8 cellular contexts compared by ENCODE assay signal in the genomic region with DNA sequence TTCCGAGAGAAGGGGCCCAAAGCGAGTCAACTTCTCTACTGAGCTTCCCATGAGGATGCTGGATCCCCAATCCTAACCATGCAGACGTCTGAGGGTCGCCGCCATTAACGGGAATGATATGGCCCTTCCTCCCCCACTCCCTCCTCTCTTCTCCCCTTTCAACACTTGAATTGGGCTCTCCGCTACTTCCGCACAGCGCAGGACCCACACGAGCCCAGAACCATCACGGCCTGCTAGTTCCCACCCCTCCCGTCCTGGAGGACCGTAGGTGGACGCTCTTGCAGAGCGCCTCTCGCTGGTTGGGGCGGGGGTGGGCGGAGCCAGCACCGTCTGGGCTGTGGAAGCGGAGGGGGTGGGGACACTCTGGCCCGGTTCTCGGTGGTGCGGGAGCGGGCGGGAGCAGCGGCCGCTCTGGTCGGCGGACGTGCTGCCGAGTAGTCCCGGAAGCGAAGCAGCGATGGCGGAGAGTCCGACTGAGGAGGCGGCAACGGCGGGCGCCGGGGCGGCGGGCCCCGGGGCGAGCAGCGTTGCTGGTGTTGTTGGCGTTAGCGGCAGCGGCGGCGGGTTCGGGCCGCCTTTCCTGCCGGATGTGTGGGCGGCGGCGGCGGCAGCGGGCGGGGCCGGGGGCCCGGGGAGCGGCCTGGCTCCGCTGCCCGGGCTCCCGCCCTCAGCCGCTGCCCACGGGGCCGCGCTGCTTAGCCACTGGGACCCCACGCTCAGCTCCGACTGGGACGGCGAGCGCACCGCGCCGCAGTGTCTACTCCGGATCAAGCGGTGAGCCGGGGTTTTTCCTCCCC. TPM values are rescaled to one million over a fixed set of nuclear protein-coding genes. Genes with fewer than 3 reads are reported as not detected.
DNase-seq lines count a peak whose midpoint lies in the region; ATAC-seq and TF ChIP-seq lines count a peak whose summit lies in the region.

A gene (plus strand): TSS at position 361 of the 797 bp plus-strand sequence. CDS start 97 bp downstream, at position 458.

- no peaks in the 10 kb centered on the region for H3K9me3 Mint-ChIP-seq in WTC11

- H3K4me1 Mint-ChIP-seq in WTC11, result peaks cover 31% of the 10 kb centered on the region

- no peaks in the 10 kb centered on the region for H3K27me3 Mint-ChIP-seq in WTC11 (ENCODE audit: low read depth)

- peaks cover 31% of the 10 kb centered on the region for H3K36me3 Mint-ChIP-seq in WTC11

- TF ChIP-seq CTCF in WTC11 (IDR thresholded peaks at IDR 0.05) (no peak), cardiac fibroblast (IDR thresholded peaks at IDR 0.05; ENCODE audit: low read depth, low read length) (no peak)

- POLR2A ChIA-PET in WTC11 (lab: Charles Lee), result interaction anchor here (0.6 to 3.2 kb wide), 14 partner anchors 13 to 185 kb away, joined by 3 to 23 read pairs (median 5); a partner anchor contains a TSS

- DNase-seq in AG08396 (ENCODE audit: low spot score) (peak; percentile 96), NCI-H2227 treated with DMSO at 0.1 percent for 48 hours (lab: John Stamatoyannopoulos, UW) (peak; percentile 92), WTC11 (ENCODE audit: low spot score) (peak; percentile 93), cardiac fibroblast (ENCODE audit: low read depth in 2 of 2) (peak; percentile 96 to 98), inferior parietal cortex (ENCODE audit: extremely low spot score) (peak; percentile 84)
- DNase-seq in stimulated activated CD4-positive, alpha-beta T cell treated with anti-CD3 and anti-CD28 coated beads, Interleukin-12 subunit alpha, Interleukin-12 subunit beta, amount 100 ng/mL, for 24 hours (ENCODE audit: low read depth in 2 of 2), result peak; percentile 84 to 85

- H3K27ac Mint-ChIP-seq in WTC11, result peak within 1 kb of the TSS; percentile 99

- ATAC-seq in GM18907 (IDR thresholded peaks at IDR 0.05; ENCODE audit: unreplicated experiment) (peak; percentile 79), HG03159 (IDR thresholded peaks at IDR 0.05; ENCODE audit: unreplicated experiment) (peak; percentile 71), WTC11 (peak; percentile 90)

- H3K4me3 Mint-ChIP-seq in WTC11, result peak within 1 kb of the TSS; percentile 100

- H3K4me3 ChIP-seq in cardiac fibroblast (replicated peaks in 1 of 2; ENCODE audit: low read depth in 2 of 2, low read length in 2 of 2), result peak within 1 kb of the TSS; percentile 65 to 79

- CTCF ChIA-PET in WTC11 (lab: Charles Lee), result interaction anchor here (0.6 to 1.8 kb wide), 11 partner anchors 15 to 526 kb away, joined by 3 to 10 read pairs (median 4); a partner anchor contains a TSS

TF ChIP-seq in WTC11, 78 proteins besides CTCF, POLR2A, EP300 and RAD21 (continues in another document):
- TF ChIP-seq, protein P1, sequence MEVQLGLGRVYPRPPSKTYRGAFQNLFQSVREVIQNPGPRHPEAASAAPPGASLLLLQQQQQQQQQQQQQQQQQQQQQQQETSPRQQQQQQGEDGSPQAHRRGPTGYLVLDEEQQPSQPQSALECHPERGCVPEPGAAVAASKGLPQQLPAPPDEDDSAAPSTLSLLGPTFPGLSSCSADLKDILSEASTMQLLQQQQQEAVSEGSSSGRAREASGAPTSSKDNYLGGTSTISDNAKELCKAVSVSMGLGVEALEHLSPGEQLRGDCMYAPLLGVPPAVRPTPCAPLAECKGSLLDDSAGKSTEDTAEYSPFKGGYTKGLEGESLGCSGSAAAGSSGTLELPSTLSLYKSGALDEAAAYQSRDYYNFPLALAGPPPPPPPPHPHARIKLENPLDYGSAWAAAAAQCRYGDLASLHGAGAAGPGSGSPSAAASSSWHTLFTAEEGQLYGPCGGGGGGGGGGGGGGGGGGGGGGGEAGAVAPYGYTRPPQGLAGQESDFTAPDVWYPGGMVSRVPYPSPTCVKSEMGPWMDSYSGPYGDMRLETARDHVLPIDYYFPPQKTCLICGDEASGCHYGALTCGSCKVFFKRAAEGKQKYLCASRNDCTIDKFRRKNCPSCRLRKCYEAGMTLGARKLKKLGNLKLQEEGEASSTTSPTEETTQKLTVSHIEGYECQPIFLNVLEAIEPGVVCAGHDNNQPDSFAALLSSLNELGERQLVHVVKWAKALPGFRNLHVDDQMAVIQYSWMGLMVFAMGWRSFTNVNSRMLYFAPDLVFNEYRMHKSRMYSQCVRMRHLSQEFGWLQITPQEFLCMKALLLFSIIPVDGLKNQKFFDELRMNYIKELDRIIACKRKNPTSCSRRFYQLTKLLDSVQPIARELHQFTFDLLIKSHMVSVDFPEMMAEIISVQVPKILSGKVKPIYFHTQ (CRISPR knock-in tag; IDR thresholded peaks at IDR 0.05), result no peak
- TF ChIP-seq ZNF121 (CRISPR knock-in tag; IDR thresholded peaks at IDR 0.05), result no peak
- no peak for TF ChIP-seq NFYB (CRISPR knock-in tag; conservative IDR thresholded peaks at IDR 0.05; ENCODE audit: low read depth)
- TF ChIP-seq, protein P2, sequence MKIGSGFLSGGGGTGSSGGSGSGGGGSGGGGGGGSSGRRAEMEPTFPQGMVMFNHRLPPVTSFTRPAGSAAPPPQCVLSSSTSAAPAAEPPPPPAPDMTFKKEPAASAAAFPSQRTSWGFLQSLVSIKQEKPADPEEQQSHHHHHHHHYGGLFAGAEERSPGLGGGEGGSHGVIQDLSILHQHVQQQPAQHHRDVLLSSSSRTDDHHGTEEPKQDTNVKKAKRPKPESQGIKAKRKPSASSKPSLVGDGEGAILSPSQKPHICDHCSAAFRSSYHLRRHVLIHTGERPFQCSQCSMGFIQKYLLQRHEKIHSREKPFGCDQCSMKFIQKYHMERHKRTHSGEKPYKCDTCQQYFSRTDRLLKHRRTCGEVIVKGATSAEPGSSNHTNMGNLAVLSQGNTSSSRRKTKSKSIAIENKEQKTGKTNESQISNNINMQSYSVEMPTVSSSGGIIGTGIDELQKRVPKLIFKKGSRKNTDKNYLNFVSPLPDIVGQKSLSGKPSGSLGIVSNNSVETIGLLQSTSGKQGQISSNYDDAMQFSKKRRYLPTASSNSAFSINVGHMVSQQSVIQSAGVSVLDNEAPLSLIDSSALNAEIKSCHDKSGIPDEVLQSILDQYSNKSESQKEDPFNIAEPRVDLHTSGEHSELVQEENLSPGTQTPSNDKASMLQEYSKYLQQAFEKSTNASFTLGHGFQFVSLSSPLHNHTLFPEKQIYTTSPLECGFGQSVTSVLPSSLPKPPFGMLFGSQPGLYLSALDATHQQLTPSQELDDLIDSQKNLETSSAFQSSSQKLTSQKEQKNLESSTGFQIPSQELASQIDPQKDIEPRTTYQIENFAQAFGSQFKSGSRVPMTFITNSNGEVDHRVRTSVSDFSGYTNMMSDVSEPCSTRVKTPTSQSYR (CRISPR knock-in tag; IDR thresholded peaks at IDR 0.05), result peak; percentile 75
- no peak for TF ChIP-seq FOXJ3 (CRISPR knock-in tag; IDR thresholded peaks at IDR 0.05; ENCODE audit: borderline replicate concordance)
- TF ChIP-seq, protein P3, sequence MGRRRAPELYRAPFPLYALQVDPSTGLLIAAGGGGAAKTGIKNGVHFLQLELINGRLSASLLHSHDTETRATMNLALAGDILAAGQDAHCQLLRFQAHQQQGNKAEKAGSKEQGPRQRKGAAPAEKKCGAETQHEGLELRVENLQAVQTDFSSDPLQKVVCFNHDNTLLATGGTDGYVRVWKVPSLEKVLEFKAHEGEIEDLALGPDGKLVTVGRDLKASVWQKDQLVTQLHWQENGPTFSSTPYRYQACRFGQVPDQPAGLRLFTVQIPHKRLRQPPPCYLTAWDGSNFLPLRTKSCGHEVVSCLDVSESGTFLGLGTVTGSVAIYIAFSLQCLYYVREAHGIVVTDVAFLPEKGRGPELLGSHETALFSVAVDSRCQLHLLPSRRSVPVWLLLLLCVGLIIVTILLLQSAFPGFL (CRISPR knock-in tag; IDR thresholded peaks at IDR 0.05; ENCODE audit: borderline replicate concordance), result no peak; the same call in 1 of the 2 replicates
- TF ChIP-seq RORB (CRISPR knock-in tag; IDR thresholded peaks at IDR 0.05), result no peak
- TF ChIP-seq, protein P4, sequence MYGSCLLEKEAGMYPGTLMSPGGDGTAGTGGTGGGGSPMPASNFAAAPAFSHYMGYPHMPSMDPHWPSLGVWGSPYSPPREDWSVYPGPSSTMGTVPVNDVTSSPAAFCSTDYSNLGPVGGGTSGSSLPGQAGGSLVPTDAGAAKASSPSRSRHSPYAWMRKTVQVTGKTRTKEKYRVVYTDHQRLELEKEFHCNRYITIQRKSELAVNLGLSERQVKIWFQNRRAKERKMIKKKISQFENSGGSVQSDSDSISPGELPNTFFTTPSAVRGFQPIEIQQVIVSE (CRISPR knock-in tag; IDR thresholded peaks at IDR 0.05; ENCODE audit: borderline replicate concordance), result no peak
- TF ChIP-seq, protein P5, sequence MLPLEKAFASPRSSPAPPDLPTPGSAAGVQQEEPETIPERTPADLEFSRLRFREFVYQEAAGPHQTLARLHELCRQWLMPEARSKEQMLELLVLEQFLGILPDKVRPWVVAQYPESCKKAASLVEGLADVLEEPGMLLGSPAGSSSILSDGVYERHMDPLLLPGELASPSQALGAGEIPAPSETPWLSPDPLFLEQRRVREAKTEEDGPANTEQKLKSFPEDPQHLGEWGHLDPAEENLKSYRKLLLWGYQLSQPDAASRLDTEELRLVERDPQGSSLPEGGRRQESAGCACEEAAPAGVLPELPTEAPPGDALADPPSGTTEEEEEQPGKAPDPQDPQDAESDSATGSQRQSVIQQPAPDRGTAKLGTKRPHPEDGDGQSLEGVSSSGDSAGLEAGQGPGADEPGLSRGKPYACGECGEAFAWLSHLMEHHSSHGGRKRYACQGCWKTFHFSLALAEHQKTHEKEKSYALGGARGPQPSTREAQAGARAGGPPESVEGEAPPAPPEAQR (CRISPR knock-in tag; IDR thresholded peaks at IDR 0.05), result no peak
- peak; percentile 89 for TF ChIP-seq ETV6 (CRISPR knock-in tag; IDR thresholded peaks at IDR 0.05)
- 0 out of 2 replicates have a peak, but pooled peaks have one; percentile 61 for TF ChIP-seq CREM (CRISPR knock-in tag; IDR thresholded peaks at IDR 0.05)
- peak; percentile 66; the same call in 1 of the 2 replicates for TF ChIP-seq FOXP1 (CRISPR knock-in tag; IDR thresholded peaks at IDR 0.05; ENCODE audit: borderline replicate concordance)
- TF ChIP-seq ELF4 (CRISPR knock-in tag; IDR thresholded peaks at IDR 0.05; ENCODE audit: low read depth), result no peak
- TF ChIP-seq TEAD4 (CRISPR knock-in tag; IDR thresholded peaks at IDR 0.05), result no peak
- TF ChIP-seq ZNF416 (CRISPR knock-in tag; IDR thresholded peaks at IDR 0.05), result 0 out of 2 replicates have a peak, but pooled peaks have one; percentile 77
- TF ChIP-seq, protein P6, sequence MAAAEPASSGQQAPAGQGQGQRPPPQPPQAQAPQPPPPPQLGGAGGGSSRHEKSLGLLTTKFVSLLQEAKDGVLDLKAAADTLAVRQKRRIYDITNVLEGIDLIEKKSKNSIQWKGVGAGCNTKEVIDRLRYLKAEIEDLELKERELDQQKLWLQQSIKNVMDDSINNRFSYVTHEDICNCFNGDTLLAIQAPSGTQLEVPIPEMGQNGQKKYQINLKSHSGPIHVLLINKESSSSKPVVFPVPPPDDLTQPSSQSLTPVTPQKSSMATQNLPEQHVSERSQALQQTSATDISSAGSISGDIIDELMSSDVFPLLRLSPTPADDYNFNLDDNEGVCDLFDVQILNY (CRISPR knock-in tag; IDR thresholded peaks at IDR 0.05), result peak; percentile 84; the same call in 1 of the 2 replicates
- peak; percentile 46; the same call in 1 of the 2 replicates for TF ChIP-seq TP53 (CRISPR knock-in tag; IDR thresholded peaks at IDR 0.05)
- TF ChIP-seq NR1H2 (CRISPR knock-in tag; IDR thresholded peaks at IDR 0.05), result no peak

RNA-seq across cellular contexts. Expression of the gene that starts here (rescaled TPM):
- total RNA-seq in WTC11 (2021), result 65.1 to 69.7 TPM (median 68.4 TPM) in 3 replicates

Comparison
In these comparisons a context has a peak if more than half of its experiments do, and no peak if none do; other contexts are left out.
1. Peak in every context shown above with its lines: DNase-seq, ATAC-seq and H3K4me3 ChIP-seq.